In genomic region chr11:12893787-12894672, GRCh38 we compare ENCODE assay signal across 9 cellular contexts.
DNase-seq lines count a peak whose midpoint lies in the region; ATAC-seq and TF ChIP-seq lines count a peak whose summit lies in the region.
"Had no signal": no experiment of that assay in that cellular context is flagged by ENCODE, and none has a peak within 500 bp of the region (broad histone marks: within the 10 kb centered on the region; RNA-seq: fewer than 3 reads in every experiment).

No MANE protein-coding gene starts in this region.

- H3K4me3 Mint-ChIP-seq in osteocyte (ENCODE audit: unreplicated experiment), result no peak overlapping the region

- TF ChIP-seq CTCF in fibroblast of the aortic adventitia (IDR thresholded peaks at IDR 0.05; ENCODE audit: insufficient read depth, low read length), result peak; percentile 92
- peak; percentile 87 for TF ChIP-seq CTCF in osteocyte (IDR thresholded peaks at IDR 0.05)

- no peaks in the 10 kb centered on the region for H3K9me3 Mint-ChIP-seq in osteocyte (ENCODE audit: unreplicated experiment)
- H3K9me3 Mint-ChIP-seq: activated naive CD4-positive, alpha-beta T cell treated with anti-CD3 and anti-CD28 coated beads, Interleukin-2, amount 50 U/mL, for 72 hours had no signal

- H3K27ac Mint-ChIP-seq in osteocyte (ENCODE audit: unreplicated experiment), result peak overlapping the region; percentile 39
- H3K27ac Mint-ChIP-seq: activated naive CD4-positive, alpha-beta T cell treated with anti-CD3 and anti-CD28 coated beads, Interleukin-2, amount 50 U/mL, for 72 hours had no signal

- H3K4me3 ChIP-seq in fibroblast of the aortic adventitia (ENCODE audit: low read depth, low read length), result no peak overlapping the region

- H3K4me1 Mint-ChIP-seq in osteocyte (ENCODE audit: unreplicated experiment), result peaks cover 21% of the 10 kb centered on the region

- ATAC-seq in HG02852 (IDR thresholded peaks at IDR 0.05; ENCODE audit: unreplicated experiment) (peak; percentile 71), HG03571 (IDR thresholded peaks at IDR 0.05; ENCODE audit: unreplicated experiment) (no peak), GM18909 (IDR thresholded peaks at IDR 0.05; ENCODE audit: poor library complexity, unreplicated experiment) (no peak)

- H3K36me3 Mint-ChIP-seq in osteocyte (ENCODE audit: unreplicated experiment), result peaks cover 21% of the 10 kb centered on the region
- H3K36me3 Mint-ChIP-seq: activated naive CD4-positive, alpha-beta T cell treated with anti-CD3 and anti-CD28 coated beads, Interleukin-2, amount 50 U/mL, for 72 hours had no signal

- no peaks in the 10 kb centered on the region for H3K27me3 Mint-ChIP-seq in osteocyte (ENCODE audit: unreplicated experiment)

- DNase-seq in DMS 273 treated with DMSO at 0.1 percent for 48 hours (lab: John Stamatoyannopoulos, UW), result peak; percentile 5
- DNase-seq in NCI-H82 treated with DMSO at 0.1 percent for 48 hours (lab: John Stamatoyannopoulos, UW; ENCODE audit: unreplicated experiment), result peak; percentile 32
- DNase-seq in activated T-cell treated with anti-CD3 and anti-CD28 coated beads for 4 hours, result peak; percentile 34
- peak; percentile 79 for DNase-seq in fibroblast of the aortic adventitia (ENCODE audit: low read depth)
- peak; percentile 88 for DNase-seq in osteocyte (ENCODE audit: extremely low spot score, unreplicated experiment)

Comparison
In these comparisons a context has a peak if more than half of its experiments do, and no peak if none do; other contexts are left out.
1. DNase-seq: peak in every context shown above with its lines; median percentile 88 in osteocyte; 79 in fibroblast of the aortic adventitia; 34 in activated T-cell treated with anti-CD3 and anti-CD28 coated beads for 4 hours; 32 in NCI-H82 treated with DMSO at 0.1 percent for 48 hours; 5 in DMS 273 treated with DMSO at 0.1 percent for 48 hours.